ENCODE assay signal across 21 cellular contexts in genomic region chr2:191314697-191315364, GRCh38.
"Had no signal": no experiment of that assay in that cellular context is flagged by ENCODE, and none has a peak within 500 bp of the region (broad histone marks: within the 10 kb centered on the region; RNA-seq: fewer than 3 reads in every experiment).

No MANE protein-coding gene starts in this region.

- FAIRE-seq: TTC549 had no signal

- DNase-seq: activated CD4-positive, alpha-beta T cell treated with anti-CD3 and anti-CD28 coated beads for 36 hours; activated CD4-positive, alpha-beta T cell treated with anti-CD3 and anti-CD28 coated beads, Interleukin-2, amount 50 U/mL, for 48 hours; activated naive CD8-positive, alpha-beta T cell treated with anti-CD3 and anti-CD28 coated beads, Interleukin-2, amount 10 ng/mL, durations not matched to agents 7 days and 5 days; activated T-cell treated with anti-CD3 and anti-CD28 coated beads for 4 hours; amygdala; body of pancreas; caudate nucleus; dorsolateral prefrontal cortex; gastrocnemius medialis; heart left ventricle; kidney glomerular epithelial cell; left ventricle myocardium inferior; psoas muscle; right cardiac atrium; small intestine; stimulated activated CD4-positive, alpha-beta T cell treated with anti-CD3 and anti-CD28 coated beads, Interleukin-15, amount 100 ng/mL, for 24 hours; stimulated activated CD4-positive, alpha-beta T cell treated with anti-CD3 and anti-CD28 coated beads, Interleukin-2, amount 100 ng/mL, for 48 hours; stomach; upper lobe of left lung had no signal

- H3K4me3 ChIP-seq: body of pancreas, dorsolateral prefrontal cortex, gastrocnemius medialis, heart left ventricle, left ventricle myocardium inferior, neural progenitor cell, psoas muscle, stomach, upper lobe of left lung had no signal

- H3K4me2 ChIP-seq: neural progenitor cell had no signal

- H3K27me3 ChIP-seq: body of pancreas, dorsolateral prefrontal cortex, gastrocnemius medialis, heart left ventricle, neural progenitor cell, stomach, upper lobe of left lung had no signal

- H3K9me3 ChIP-seq: body of pancreas, gastrocnemius medialis, heart left ventricle, left ventricle myocardium inferior, psoas muscle, stomach, upper lobe of left lung had no signal

- H3K4me1 ChIP-seq: psoas muscle had no signal

- H3K36me3 ChIP-seq: gastrocnemius medialis, heart left ventricle, left ventricle myocardium inferior, neural progenitor cell, stomach, upper lobe of left lung had no signal

- ATAC-seq: activated CD4-positive, alpha-beta T cell treated with anti-CD3 and anti-CD28 coated beads for 36 hours; body of pancreas; gastrocnemius medialis; heart left ventricle; psoas muscle; right cardiac atrium had no signal

- H3K27ac ChIP-seq: body of pancreas, dorsolateral prefrontal cortex, gastrocnemius medialis, heart left ventricle, left ventricle myocardium inferior, neural progenitor cell, psoas muscle, stomach, upper lobe of left lung had no signal
